Comparison of ENCODE assay signal across 14 cellular contexts in genomic region chr4:143390764-143391163, GRCh38. TPM values are rescaled to one million over a fixed set of nuclear protein-coding genes. Genes with fewer than 3 reads are reported as not detected.
A peak's percentile ranks its signal among the peaks of the same experiment; 100 is the strongest.
DNase-seq lines count a peak whose midpoint lies in the region; ATAC-seq and TF ChIP-seq lines count a peak whose summit lies in the region.
"Had no signal": no experiment of that assay in that cellular context is flagged by ENCODE, and none has a peak within 500 bp of the region (broad histone marks: within the 10 kb centered on the region; RNA-seq: fewer than 3 reads in every experiment).

No MANE protein-coding gene starts in this region.

- H3K9ac ChIP-seq in Karpas-422 (ENCODE audit: low read length), result no peak overlapping the region

- ATAC-seq in GM21786 (IDR thresholded peaks at IDR 0.05; ENCODE audit: unreplicated experiment) (peak; percentile 41), left lobe of liver (peak; percentile 80), foreskin keratinocyte (no peak)
- peak; percentile 49 to 54 for ATAC-seq in stimulated activated naive B cell treated with anti-CD40 and anti-IgM and Interleukin-4, amounts not matched to agents 10 μg/mL and 1 μg/mL and 100 μg/mL, for 72 hours (replicated peaks)
- ATAC-seq in stimulated activated memory B cell treated with anti-CD40 and anti-IgM and Interleukin-4, amounts not matched to agents 10 μg/mL and 1 μg/mL and 100 μg/mL, for 72 hours, result no peak
- ATAC-seq: activated CD8-positive, alpha-beta T cell treated with anti-CD3 and anti-CD28 coated beads for 36 hours; naive thymus-derived CD8-positive, alpha-beta T cell had no signal

- H3K9me2 ChIP-seq in Karpas-422 (replicated peaks; ENCODE audit: insufficient read depth, low read length), result no peaks in the 10 kb centered on the region

- H3K4me1 ChIP-seq in foreskin keratinocyte (peaks cover 11% of the 10 kb centered on the region), Karpas-422 (ENCODE audit: low read length) (no peaks in the 10 kb centered on the region)

- no peak overlapping the region for H3K4me3 ChIP-seq in Karpas-422 (ENCODE audit: low read length)

- H4K20me1 ChIP-seq in Karpas-422 (ENCODE audit: insufficient read depth, low read depth, low read length), result no peaks in the 10 kb centered on the region

- H3K4me2 ChIP-seq in Karpas-422 (ENCODE audit: low read depth, low read length, poor library complexity, severe bottlenecking), result no peak overlapping the region

- no peaks in the 10 kb centered on the region for H3K27me3 ChIP-seq in foreskin keratinocyte
- no peaks in the 10 kb centered on the region for H3K27me3 ChIP-seq in Karpas-422 (ENCODE audit: low read length)

- no peaks in the 10 kb centered on the region for H3K9me3 ChIP-seq in Karpas-422 (ENCODE audit: low read length)

- no peaks in the 10 kb centered on the region for H3K79me2 ChIP-seq in Karpas-422 (ENCODE audit: low read length)

- no peak for TF ChIP-seq CTCF in foreskin keratinocyte (conservative IDR thresholded peaks at IDR 0.05)

- H3K9me3 Mint-ChIP-seq in stimulated activated naive B cell treated with anti-CD40 and anti-IgM and Interleukin-4, amounts not matched to agents 10 μg/mL and 1 μg/mL and 100 μg/mL, for 72 hours, result peaks cover 2% of the 10 kb centered on the region in 2 donors
- no peaks in the 10 kb centered on the region for H3K9me3 Mint-ChIP-seq in stimulated activated memory B cell treated with anti-CD40 and anti-IgM and Interleukin-4, amounts not matched to agents 10 μg/mL and 1 μg/mL and 100 μg/mL, for 72 hours
- H3K9me3 Mint-ChIP-seq: activated CD8-positive, alpha-beta T cell treated with anti-CD3 and anti-CD28 coated beads for 36 hours; naive thymus-derived CD8-positive, alpha-beta T cell had no signal

- H3K27ac ChIP-seq in angular gyrus (ENCODE audit: low read depth, low read length), result peak overlapping the region; percentile 55
- H3K27ac ChIP-seq in foreskin keratinocyte, result no peak overlapping the region
- H3K27ac ChIP-seq in Karpas-422 (ENCODE audit: low read length), result no peak overlapping the region

- no peaks in the 10 kb centered on the region for H3K27me3 Mint-ChIP-seq in stimulated activated naive B cell treated with anti-CD40 and anti-IgM and Interleukin-4, amounts not matched to agents 10 μg/mL and 1 μg/mL and 100 μg/mL, for 72 hours
- peaks cover 25% of the 10 kb centered on the region for H3K27me3 Mint-ChIP-seq in stimulated activated memory B cell treated with anti-CD40 and anti-IgM and Interleukin-4, amounts not matched to agents 10 μg/mL and 1 μg/mL and 100 μg/mL, for 72 hours

- H2AFZ ChIP-seq in Karpas-422 (ENCODE audit: low read length), result no peak overlapping the region

- peak overlapping the region; percentile 43 for H3K27ac Mint-ChIP-seq in stimulated activated naive B cell treated with anti-CD40 and anti-IgM and Interleukin-4, amounts not matched to agents 10 μg/mL and 1 μg/mL and 100 μg/mL, for 72 hours
- no peak overlapping the region for H3K27ac Mint-ChIP-seq in stimulated activated memory B cell treated with anti-CD40 and anti-IgM and Interleukin-4, amounts not matched to agents 10 μg/mL and 1 μg/mL and 100 μg/mL, for 72 hours
- H3K27ac Mint-ChIP-seq: activated CD8-positive, alpha-beta T cell treated with anti-CD3 and anti-CD28 coated beads for 36 hours; naive thymus-derived CD8-positive, alpha-beta T cell had no signal

- H3K4me1 Mint-ChIP-seq in stimulated activated naive B cell treated with anti-CD40 and anti-IgM and Interleukin-4, amounts not matched to agents 10 μg/mL and 1 μg/mL and 100 μg/mL, for 72 hours, result peaks cover 37 to 70% of the 10 kb centered on the region in 2 donors
- no peaks in the 10 kb centered on the region for H3K4me1 Mint-ChIP-seq in stimulated activated memory B cell treated with anti-CD40 and anti-IgM and Interleukin-4, amounts not matched to agents 10 μg/mL and 1 μg/mL and 100 μg/mL, for 72 hours

- H3K36me3 ChIP-seq in Karpas-422 (ENCODE audit: insufficient read depth, low read length), result no peaks in the 10 kb centered on the region

- DNase-seq in left lobe of liver (ENCODE audit: low spot score) (no peak), H4 (ENCODE audit: low spot score) (no peak), foreskin keratinocyte (no peak), Karpas-422 (no peak)
- DNase-seq in stimulated activated naive B cell treated with anti-CD40 and anti-IgM and Interleukin-4, amounts not matched to agents 10 μg/mL and 1 μg/mL and 100 μg/mL, for 72 hours, result no peak
- DNase-seq: activated CD8-positive, alpha-beta T cell treated with anti-CD3 and anti-CD28 coated beads for 36 hours; amniotic stem cell; naive thymus-derived CD8-positive, alpha-beta T cell; NCI-H1694 treated with DMSO at 0.1 percent for 48 hours; NCI-H446; stimulated activated naive CD4-positive, alpha-beta T cell had no signal

- peaks cover 8 to 20% of the 10 kb centered on the region in 2 donors for H3K36me3 Mint-ChIP-seq in stimulated activated naive B cell treated with anti-CD40 and anti-IgM and Interleukin-4, amounts not matched to agents 10 μg/mL and 1 μg/mL and 100 μg/mL, for 72 hours
- H3K36me3 Mint-ChIP-seq in stimulated activated memory B cell treated with anti-CD40 and anti-IgM and Interleukin-4, amounts not matched to agents 10 μg/mL and 1 μg/mL and 100 μg/mL, for 72 hours, result no peaks in the 10 kb centered on the region

- H3K4me3 Mint-ChIP-seq in stimulated activated naive B cell treated with anti-CD40 and anti-IgM and Interleukin-4, amounts not matched to agents 10 μg/mL and 1 μg/mL and 100 μg/mL, for 72 hours, result peak overlapping the region; percentile 2 to 52
- H3K4me3 Mint-ChIP-seq in stimulated activated memory B cell treated with anti-CD40 and anti-IgM and Interleukin-4, amounts not matched to agents 10 μg/mL and 1 μg/mL and 100 μg/mL, for 72 hours, result no peak overlapping the region
- H3K4me3 Mint-ChIP-seq: activated CD8-positive, alpha-beta T cell treated with anti-CD3 and anti-CD28 coated beads for 36 hours; naive thymus-derived CD8-positive, alpha-beta T cell had no signal

RNA-seq across cellular contexts. Expression of gene GAB1, which starts 54.1 kb away (rescaled TPM):
- 11.1 TPM for total RNA-seq in left lobe of liver
- total RNA-seq in H4 (2014; rRNA removed; shearing (Covaris generic)), result 9.0 and 16.8 TPM in 2 replicates
- 10.4 and 12.8 TPM in 2 replicates for total RNA-seq in foreskin keratinocyte
- polyA plus RNA-seq in foreskin keratinocyte, result 1.3 and 1.8 TPM in 2 replicates
- total RNA-seq in Karpas-422 (2014; rRNA removed; shearing (Covaris generic); ENCODE audit: low replicate concordance), result 0.58 TPM in 1 of 2 replicates, not detected in the other
- polyA plus RNA-seq: naive thymus-derived CD8-positive, alpha-beta T cell had no signal

Comparison
In these comparisons a context has a peak if more than half of its experiments do, and no peak if none do; other contexts are left out.
1. ATAC-seq: peak in GM21786 (single experiment), left lobe of liver (single experiment) and stimulated activated naive B cell treated with anti-CD40 and anti-IgM and Interleukin-4, amounts not matched to agents 10 μg/mL and 1 μg/mL and 100 μg/mL, for 72 hours (2 of 2); none in foreskin keratinocyte (single experiment) and stimulated activated memory B cell treated with anti-CD40 and anti-IgM and Interleukin-4, amounts not matched to agents 10 μg/mL and 1 μg/mL and 100 μg/mL, for 72 hours (single experiment).